1 cellular context compared by ENCODE assay signal in genomic region chr11:64654958-64655541, GRCh38.
TF ChIP-seq lines count a peak whose summit lies in the region.

No MANE protein-coding gene starts in this region.

TF ChIP-seq in H1, 55 proteins besides CTCF, POLR2A, EP300 and RAD21 (continued from another document):
- TF ChIP-seq ATF2 (IDR thresholded peaks at IDR 0.05; ENCODE audit: low read length) = no peak
- no peak for TF ChIP-seq CHD7 (IDR thresholded peaks at IDR 0.05; ENCODE audit: insufficient replicate concordance, low read length)
- TF ChIP-seq SRF (IDR thresholded peaks at IDR 0.05; ENCODE audit: low read depth, low read length) = no peak
- no peak for TF ChIP-seq SP2 (IDR thresholded peaks at IDR 0.05; ENCODE audit: low read length)
- no peak for TF ChIP-seq SP1 (IDR thresholded peaks at IDR 0.05; ENCODE audit: low read depth, low read length)
- no peak for TF ChIP-seq CHD2 (IDR thresholded peaks at IDR 0.05; ENCODE audit: low read length)
- TF ChIP-seq ZNF274 (IDR thresholded peaks at IDR 0.05; ENCODE audit: borderline replicate concordance, extremely low read depth, low read length) = no peak
- TF ChIP-seq CHD1 (IDR thresholded peaks at IDR 0.05; ENCODE audit: low read depth, low read length) = no peak
- TF ChIP-seq JUND (IDR thresholded peaks at IDR 0.05; ENCODE audit: low read length) = no peak
- TF ChIP-seq SIN3A (conservative IDR thresholded peaks at IDR 0.05 in 1 of 2, IDR thresholded peaks at IDR 0.05 in 1 of 2; ENCODE audit: low read depth in 1 of 2, low read length in 2 of 2) = no peak
- TF ChIP-seq ASH2L (IDR thresholded peaks at IDR 0.05; ENCODE audit: low read length) = no peak
- TF ChIP-seq SAP30 (IDR thresholded peaks at IDR 0.05; ENCODE audit: insufficient read depth, insufficient replicate concordance, low read length) = no peak
- TF ChIP-seq KDM4A (IDR thresholded peaks at IDR 0.05; ENCODE audit: low read depth, low read length, severe bottlenecking) = no peak
